In the genomic region with DNA sequence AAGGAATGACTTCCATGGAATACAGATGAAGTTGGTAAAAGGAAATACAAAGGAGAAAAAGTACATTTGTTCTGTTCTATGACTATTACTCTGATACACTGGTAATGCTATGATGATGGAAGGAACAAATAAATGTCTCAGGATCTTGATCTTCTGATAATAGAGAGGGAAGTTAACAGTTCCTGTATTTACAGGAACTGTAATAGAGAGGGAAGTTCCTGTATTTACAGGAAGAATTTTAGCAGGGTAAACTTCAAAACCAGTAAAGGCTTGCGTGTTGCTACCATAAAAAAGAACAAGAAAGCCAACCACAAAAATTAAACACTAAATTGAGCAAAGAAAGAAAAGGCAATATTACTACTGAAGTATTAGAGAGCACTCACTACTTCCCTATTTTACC, we compare ENCODE assay signal across 15 cellular contexts.
"Had no signal": no experiment of that assay in that cellular context is flagged by ENCODE, and none has a peak within 500 bp of the region (broad histone marks: within the 10 kb centered on the region; RNA-seq: fewer than 3 reads in every experiment).

No MANE protein-coding gene starts in this region.

- H3K4me3 Mint-ChIP-seq: activated B cell treated with CpG ODN at 0.5 μM for 24 hours; neural progenitor cell; stimulated activated naive CD8-positive, alpha-beta T cell treated with anti-CD3 and anti-CD28 coated beads, Interleukin-15, Interleukin-2, amounts not matched to agents 100 ng/mL and 50 ng/mL, for 24 hours had no signal

- DNase-seq: activated B cell treated with CpG ODN at 0.5 μM for 24 hours; activated effector memory CD4-positive, alpha-beta T cell treated with Interleukin-2 at 50 U/mL for 16 hours; amniotic stem cell; body of pancreas; central memory CD4-positive, alpha-beta T cell; cortex of kidney; effector memory CD4-positive, alpha-beta T cell; left ventricle myocardium superior; pancreas; stimulated activated CD4-positive, alpha-beta T cell treated with anti-CD3 and anti-CD28 coated beads, Interleukin-4, amount 100 ng/mL, for 1 hour; stimulated activated CD8-positive, alpha-beta memory T cell treated with anti-CD3 and anti-CD28 coated beads, Interleukin-4, amount 100 ng/mL, for 48 hours; T-helper 9 cell had no signal

- H3K27ac Mint-ChIP-seq: activated B cell treated with CpG ODN at 0.5 μM for 24 hours; activated naive CD4-positive, alpha-beta T cell treated with anti-CD3 and anti-CD28 coated beads, Interleukin-2, amount 50 U/mL, for 72 hours; neural progenitor cell; stimulated activated naive CD8-positive, alpha-beta T cell treated with anti-CD3 and anti-CD28 coated beads, Interleukin-15, Interleukin-2, amounts not matched to agents 100 ng/mL and 50 ng/mL, for 24 hours had no signal

- H3K27me3 Mint-ChIP-seq: activated B cell treated with CpG ODN at 0.5 μM for 24 hours; stimulated activated naive CD8-positive, alpha-beta T cell treated with anti-CD3 and anti-CD28 coated beads, Interleukin-15, Interleukin-2, amounts not matched to agents 100 ng/mL and 50 ng/mL, for 24 hours had no signal

- H3K4me1 Mint-ChIP-seq: activated B cell treated with CpG ODN at 0.5 μM for 24 hours, neural progenitor cell had no signal

- H3K36me3 Mint-ChIP-seq: neural progenitor cell had no signal
